Comparison of ENCODE assay signal across 23 cellular contexts in genomic region chr20:43463864-43464785, GRCh38. TPM values are rescaled to one million over a fixed set of nuclear protein-coding genes. Genes with fewer than 3 reads are reported as not detected.
DNase-seq lines count a peak whose midpoint lies in the region; ATAC-seq, FAIRE-seq and TF ChIP-seq lines count a peak whose summit lies in the region.
"Had no signal": no experiment of that assay in that cellular context is flagged by ENCODE, and none has a peak within 500 bp of the region (broad histone marks: within the 10 kb centered on the region; RNA-seq: fewer than 3 reads in every experiment).

No MANE protein-coding gene starts in this region.

- peaks cover 48% of the 10 kb centered on the region for H3K79me2 ChIP-seq in neural progenitor cell (ENCODE audit: low read depth)

- no peaks in the 10 kb centered on the region for H3K9me3 ChIP-seq in neural progenitor cell (ENCODE audit: low read depth)
- H3K9me3 ChIP-seq in lower lobe of right lung: no peaks in the 10 kb centered on the region
- H3K9me3 ChIP-seq: BLaER1 had no signal

- H3K27me3 Mint-ChIP-seq in activated CD8-positive, alpha-beta memory T cell treated with anti-CD3 and anti-CD28 coated beads, Interleukin-2, amount 10 ng/mL, durations not matched to agents 7 days and 5 days: no peaks in the 10 kb centered on the region
- H3K27me3 Mint-ChIP-seq in WTC11 (ENCODE audit: low read depth): no peaks in the 10 kb centered on the region
- H3K27me3 Mint-ChIP-seq in neural progenitor cell (ENCODE audit: insufficient read depth, low read depth): peaks cover 3% of the 10 kb centered on the region
- H3K27me3 Mint-ChIP-seq: activated naive CD4-positive, alpha-beta T cell treated with anti-CD3 and anti-CD28 coated beads, Interleukin-2, amount 10 ng/mL, durations not matched to agents 7 days and 5 days; T-cell had no signal

- peak; percentile 68 for TF ChIP-seq POLR2A in GM12892 (IDR thresholded peaks at IDR 0.05; ENCODE audit: low read depth, low read length)

- DNase-seq in activated CD8-positive, alpha-beta memory T cell treated with anti-CD3 and anti-CD28 coated beads for 24 hours: peak; percentile 52
- no peak for DNase-seq in activated CD8-positive, alpha-beta memory T cell treated with anti-CD3 and anti-CD28 coated beads, Interleukin-2, amount 10 ng/mL, durations not matched to agents 7 days and 5 days
- no peak for DNase-seq in GM12892 (ENCODE audit: insufficient read length)
- DNase-seq in WTC11 (ENCODE audit: low spot score): no peak
- DNase-seq in neural progenitor cell (ENCODE audit: low spot score): no peak
- no peak for DNase-seq in lower lobe of right lung
- no peak for DNase-seq in hypothalamus (lab: John Stamatoyannopoulos, UW)
- DNase-seq in HPDE6-E6E7 (ENCODE audit: extremely low spot score): no peak
- DNase-seq: activated naive CD4-positive, alpha-beta T cell treated with anti-CD3 and anti-CD28 coated beads, Interleukin-2, amount 10 ng/mL, durations not matched to agents 7 days and 5 days; aorta; caudate nucleus; dermis blood vessel endothelial cell; kidney glomerular epithelial cell; NCI-H1694; NCI-H2171 treated with DMSO at 0.1 percent for 48 hours; NCI-H524; SIG-M5; stimulated activated CD8-positive, alpha-beta memory T cell treated with anti-CD3 and anti-CD28 coated beads, Interleukin-4, amount 100 ng/mL, for 48 hours; T-cell; trophoblast cell had no signal

- peaks cover 22% of the 10 kb centered on the region for H3K4me1 Mint-ChIP-seq in activated CD8-positive, alpha-beta memory T cell treated with anti-CD3 and anti-CD28 coated beads, Interleukin-2, amount 10 ng/mL, durations not matched to agents 7 days and 5 days
- H3K4me1 Mint-ChIP-seq in WTC11 (peaks cover 18% of the 10 kb centered on the region), neural progenitor cell (peaks cover 15% of the 10 kb centered on the region)

- H3K4me2 ChIP-seq in neural progenitor cell: no peak overlapping the region
- H3K4me2 ChIP-seq: BLaER1 had no signal

- H2AFZ ChIP-seq in neural progenitor cell (replicated peaks): no peak overlapping the region

- CTCF ChIA-PET in activated CD8-positive, alpha-beta memory T cell treated with anti-CD3 and anti-CD28 coated beads, Interleukin-2, amount 10 ng/mL, durations not matched to agents 7 days and 5 days (lab: Charles Lee): no interaction called here
- CTCF ChIA-PET in WTC11 (lab: Charles Lee): interaction anchor here (0.6 kb wide), 1 partner anchor 123 kb away, joined by 4 read pairs; no protein-coding TSS in a partner anchor

- H3K27ac Mint-ChIP-seq in activated CD8-positive, alpha-beta memory T cell treated with anti-CD3 and anti-CD28 coated beads, Interleukin-2, amount 10 ng/mL, durations not matched to agents 7 days and 5 days: no peak overlapping the region
- H3K27ac Mint-ChIP-seq in WTC11: no peak overlapping the region
- no peak overlapping the region for H3K27ac Mint-ChIP-seq in neural progenitor cell
- H3K27ac Mint-ChIP-seq: activated naive CD4-positive, alpha-beta T cell treated with anti-CD3 and anti-CD28 coated beads, Interleukin-2, amount 10 ng/mL, durations not matched to agents 7 days and 5 days; T-cell had no signal

- FAIRE-seq in GM12892 (lab: Jason Lieb, UNC): no peak
- FAIRE-seq: D721Med had no signal

- intact Hi-C loops in lower lobe of right lung (cut with DNase I): no loop called here

- peaks cover 60% of the 10 kb centered on the region for H3K36me3 Mint-ChIP-seq in activated CD8-positive, alpha-beta memory T cell treated with anti-CD3 and anti-CD28 coated beads, Interleukin-2, amount 10 ng/mL, durations not matched to agents 7 days and 5 days
- H3K36me3 Mint-ChIP-seq in WTC11: peaks cover 71% of the 10 kb centered on the region
- peaks cover 55% of the 10 kb centered on the region for H3K36me3 Mint-ChIP-seq in neural progenitor cell

- TF ChIP-seq CTCF in WTC11 (IDR thresholded peaks at IDR 0.05): no peak
- no peak for TF ChIP-seq CTCF in neural progenitor cell (IDR thresholded peaks at IDR 0.05)
- no peak for TF ChIP-seq CTCF in lower lobe of right lung (IDR thresholded peaks at IDR 0.05)

- H3K27ac ChIP-seq in neural progenitor cell: peak overlapping the region; percentile 21
- H3K27ac ChIP-seq in lower lobe of right lung: no peak overlapping the region
- H3K27ac ChIP-seq: BLaER1 had no signal

- no peaks in the 10 kb centered on the region for H3K9me3 Mint-ChIP-seq in activated CD8-positive, alpha-beta memory T cell treated with anti-CD3 and anti-CD28 coated beads, Interleukin-2, amount 10 ng/mL, durations not matched to agents 7 days and 5 days (ENCODE audit: low read depth)
- no peaks in the 10 kb centered on the region for H3K9me3 Mint-ChIP-seq in WTC11
- H3K9me3 Mint-ChIP-seq in neural progenitor cell: no peaks in the 10 kb centered on the region
- H3K9me3 Mint-ChIP-seq: activated naive CD4-positive, alpha-beta T cell treated with anti-CD3 and anti-CD28 coated beads, Interleukin-2, amount 10 ng/mL, durations not matched to agents 7 days and 5 days; T-cell had no signal

- H3K4me3 ChIP-seq in neural progenitor cell (no peak overlapping the region), lower lobe of right lung (no peak overlapping the region)
- H3K4me3 ChIP-seq: BLaER1 had no signal

- H3K4me3 Mint-ChIP-seq in activated CD8-positive, alpha-beta memory T cell treated with anti-CD3 and anti-CD28 coated beads, Interleukin-2, amount 10 ng/mL, durations not matched to agents 7 days and 5 days: no peak overlapping the region
- no peak overlapping the region for H3K4me3 Mint-ChIP-seq in WTC11
- no peak overlapping the region for H3K4me3 Mint-ChIP-seq in neural progenitor cell
- H3K4me3 Mint-ChIP-seq: activated naive CD4-positive, alpha-beta T cell treated with anti-CD3 and anti-CD28 coated beads, Interleukin-2, amount 10 ng/mL, durations not matched to agents 7 days and 5 days; T-cell had no signal

- POLR2A ChIA-PET in WTC11 (lab: Charles Lee): interaction anchor here (1.6 kb wide), 1 partner anchor 11 kb away, joined by 4 read pairs; no protein-coding TSS in a partner anchor

- H3F3A ChIP-seq in neural progenitor cell (ENCODE audit: low read depth): peaks cover 70% of the 10 kb centered on the region

- peaks cover 21% of the 10 kb centered on the region for H3K36me3 ChIP-seq in neural progenitor cell
- H3K36me3 ChIP-seq in lower lobe of right lung: peaks cover 99% of the 10 kb centered on the region

- no peak for ATAC-seq in activated CD8-positive, alpha-beta memory T cell treated with anti-CD3 and anti-CD28 coated beads, Interleukin-2, amount 10 ng/mL, durations not matched to agents 7 days and 5 days
- ATAC-seq in WTC11 (no peak), lower lobe of right lung (no peak)
- ATAC-seq: Panc1, T-cell had no signal

- H3K27me3 ChIP-seq in neural progenitor cell (no peaks in the 10 kb centered on the region), lower lobe of right lung (ENCODE audit: low read depth) (no peaks in the 10 kb centered on the region)
- H3K27me3 ChIP-seq: BLaER1 had no signal

- H3K9ac ChIP-seq in neural progenitor cell: no peak overlapping the region
- H3K9ac ChIP-seq: BLaER1 had no signal

- peaks cover 54% of the 10 kb centered on the region for H4K20me1 ChIP-seq in neural progenitor cell (ENCODE audit: low read depth)

- H3K4me1 ChIP-seq in neural progenitor cell (peaks cover 11% of the 10 kb centered on the region), lower lobe of right lung (peaks cover 31% of the 10 kb centered on the region)

TF ChIP-seq in WTC11, 78 proteins besides CTCF, POLR2A, EP300 and RAD21 (continues in another document):
- TF ChIP-seq NFATC4 (CRISPR knock-in tag; IDR thresholded peaks at IDR 0.05): peak; percentile 69; the same call in 1 of the 2 replicates
- no peak for TF ChIP-seq SOX15 (CRISPR knock-in tag; IDR thresholded peaks at IDR 0.05)
- TF ChIP-seq, protein P1, sequence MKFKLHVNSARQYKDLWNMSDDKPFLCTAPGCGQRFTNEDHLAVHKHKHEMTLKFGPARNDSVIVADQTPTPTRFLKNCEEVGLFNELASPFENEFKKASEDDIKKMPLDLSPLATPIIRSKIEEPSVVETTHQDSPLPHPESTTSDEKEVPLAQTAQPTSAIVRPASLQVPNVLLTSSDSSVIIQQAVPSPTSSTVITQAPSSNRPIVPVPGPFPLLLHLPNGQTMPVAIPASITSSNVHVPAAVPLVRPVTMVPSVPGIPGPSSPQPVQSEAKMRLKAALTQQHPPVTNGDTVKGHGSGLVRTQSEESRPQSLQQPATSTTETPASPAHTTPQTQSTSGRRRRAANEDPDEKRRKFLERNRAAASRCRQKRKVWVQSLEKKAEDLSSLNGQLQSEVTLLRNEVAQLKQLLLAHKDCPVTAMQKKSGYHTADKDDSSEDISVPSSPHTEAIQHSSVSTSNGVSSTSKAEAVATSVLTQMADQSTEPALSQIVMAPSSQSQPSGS (CRISPR knock-in tag; IDR thresholded peaks at IDR 0.05; ENCODE audit: borderline replicate concordance, low read depth): no peak
- TF ChIP-seq, protein P2, sequence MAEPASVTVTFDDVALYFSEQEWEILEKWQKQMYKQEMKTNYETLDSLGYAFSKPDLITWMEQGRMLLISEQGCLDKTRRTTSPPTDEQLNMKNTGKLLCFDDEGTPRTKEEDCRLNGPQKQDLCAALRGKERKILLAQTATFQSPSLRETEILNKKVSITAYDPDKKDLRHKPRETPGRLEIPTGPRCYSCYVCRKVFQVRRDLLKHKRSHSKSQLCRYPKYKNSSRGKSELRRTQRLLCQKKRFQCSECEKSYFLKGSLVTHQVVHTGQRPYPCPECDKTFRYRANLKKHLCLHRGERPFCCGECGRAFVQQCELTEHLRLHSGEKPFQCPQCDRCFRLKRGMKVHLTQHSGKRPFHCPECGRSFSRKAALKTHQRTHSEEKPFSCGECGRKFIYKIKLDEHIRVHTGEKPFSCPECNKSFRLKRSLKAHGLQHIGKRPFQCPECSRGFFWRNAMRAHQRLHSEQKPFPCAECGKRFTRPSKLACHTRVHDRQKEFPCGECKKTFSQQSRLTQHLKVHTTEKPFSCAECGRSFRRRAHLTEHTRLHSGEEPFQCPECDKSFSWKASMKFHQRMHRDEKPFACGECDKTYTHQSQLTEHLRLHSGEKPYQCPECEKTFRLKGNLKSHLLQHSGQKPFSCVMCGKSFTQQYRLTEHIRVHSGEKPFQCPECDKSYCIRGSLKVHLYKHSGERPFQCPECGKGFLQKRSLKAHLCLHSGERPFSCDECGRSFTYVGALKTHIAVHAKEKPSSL (CRISPR knock-in tag; conservative IDR thresholded peaks at IDR 0.05): 0 out of 2 replicates have a peak, but pooled peaks have one; percentile 13
- 0 out of 2 replicates have a peak, but pooled peaks have one; percentile 28 for TF ChIP-seq EMX1 (CRISPR knock-in tag; IDR thresholded peaks at IDR 0.05)

RNA-seq across cellular contexts. Expression of gene SRSF6, which starts 6.4 kb away (rescaled TPM):
- 100 to 1,000 TPM; 108 to 162 TPM for total RNA-seq in activated CD8-positive, alpha-beta memory T cell treated with anti-CD3 and anti-CD28 coated beads, Interleukin-2, amount 10 ng/mL, durations not matched to agents 7 days and 5 days
- polyA plus RNA-seq in GM12892 (2012; ENCODE audit: missing spikeins): 77.7 TPM
- total RNA-seq in WTC11 (2021) (107 to 141 TPM (median 139 TPM) in 3 replicates), neural progenitor cell (ENCODE audit: low replicate concordance) (79.6 and 86.1 TPM in 2 replicates), lower lobe of right lung (145 TPM)

RNA-seq across cellular contexts. Expression of gene L3MBTL1, which starts 43.4 kb away (rescaled TPM):
- 1 to 10 TPM; 6.8 to 9.6 TPM for total RNA-seq in activated CD8-positive, alpha-beta memory T cell treated with anti-CD3 and anti-CD28 coated beads, Interleukin-2, amount 10 ng/mL, durations not matched to agents 7 days and 5 days
- polyA plus RNA-seq in GM12892 (2012; ENCODE audit: missing spikeins): 7.9 TPM
- total RNA-seq in WTC11 (2021) (28.3 to 28.7 TPM (median 28.3 TPM) in 3 replicates), neural progenitor cell (ENCODE audit: low replicate concordance) (27.6 and 51.4 TPM in 2 replicates), lower lobe of right lung (10.5 TPM)
